Comparison of ENCODE assay signal across 25 cellular contexts in genomic region chr14:31251028-31251958, GRCh38. TPM values are rescaled to one million over a fixed set of nuclear protein-coding genes. Genes with fewer than 3 reads are reported as not detected.
DNase-seq lines count a peak whose midpoint lies in the region; FAIRE-seq and TF ChIP-seq lines count a peak whose summit lies in the region.
"Had no signal": no experiment of that assay in that cellular context is flagged by ENCODE, and none has a peak within 500 bp of the region (broad histone marks: within the 10 kb centered on the region; RNA-seq: fewer than 3 reads in every experiment).

No MANE protein-coding gene starts in this region.

- H3K36me3 ChIP-seq in WERI-Rb-1 (no peaks in the 10 kb centered on the region), keratinocyte (ENCODE audit: control insufficient read depth in 2 of 2, extremely low read depth in 1 of 2, insufficient read depth in 2 of 2, low read length in 2 of 2) (no peaks in the 10 kb centered on the region)
- H3K36me3 ChIP-seq: BE2C, breast epithelium, lower lobe of right lung, tibial artery had no signal

- H3K4me2 ChIP-seq in keratinocyte (ENCODE audit: control insufficient read depth, extremely low read depth, insufficient read depth, low read depth, low read length) = peak overlapping the region; percentile 2

- H3K79me2 ChIP-seq in keratinocyte (ENCODE audit: control insufficient read depth, insufficient read depth, low read length) = no peaks in the 10 kb centered on the region

- DNase-seq in NCI-H82 (lab: John Stamatoyannopoulos, UW) = peak; percentile 37
- DNase-seq in NCI-H82 treated with DMSO at 0.1 percent for 48 hours (lab: John Stamatoyannopoulos, UW; ENCODE audit: unreplicated experiment) = no peak
- DNase-seq in WERI-Rb-1 = peak; percentile 23
- DNase-seq in keratinocyte (ENCODE audit: low read depth, low spot score) = no peak
- no peak for DNase-seq in type B pancreatic cell (ENCODE audit: extremely low spot score, unreplicated experiment)
- no peak for DNase-seq in lower leg skin (ENCODE audit: low spot score in 2 of 2)
- no peak for DNase-seq in middle frontal gyrus (ENCODE audit: extremely low spot score, low spot score)
- no peak for DNase-seq in COR-L47 (lab: John Stamatoyannopoulos, UW)
- DNase-seq: activated CD8-positive, alpha-beta T cell treated with anti-CD3 and anti-CD28 coated beads for 36 hours; activated gamma-delta T cell; activated T-cell treated with anti-CD3 and anti-CD28 coated beads for 4 hours; BE2C; endodermal cell; hippocampal formation; lower lobe of right lung; NCI-H1105 treated with DMSO at 0.1 percent for 48 hours; NCI-H526; stimulated activated CD4-positive, alpha-beta T cell treated with anti-CD3 and anti-CD28 coated beads, Interleukin-4, amount 100 ng/mL, for 1 hour; stimulated activated naive CD4-positive, alpha-beta T cell treated with Interleukin-2 at 50 U/mL for 16 hours; tibial artery had no signal

- dilution Hi-C loops in keratinocyte (cut with MboI; ENCODE audit: extremely low pct_ligation_motif_present, low sequenced_read_pairs) = no loop called here

- no peaks in the 10 kb centered on the region for H3K36me3 Mint-ChIP-seq in type B pancreatic cell

- H3K4me1 Mint-ChIP-seq in type B pancreatic cell (ENCODE audit: unreplicated experiment) = no peaks in the 10 kb centered on the region
- H3K4me1 Mint-ChIP-seq: endodermal cell had no signal

- intact Hi-C loops in lower leg skin (cut with DNase I; ENCODE audit: low total_unique reads) = no loop called here

- WGBS in lower leg skin, 2 donors = 56 to 60% methylated on average over 9 of the region's 10 CpGs

- no peak overlapping the region for H3K4me3 Mint-ChIP-seq in type B pancreatic cell
- H3K4me3 Mint-ChIP-seq: activated CD8-positive, alpha-beta T cell treated with anti-CD3 and anti-CD28 coated beads for 36 hours; endodermal cell; T-helper 2 cell treated with Interferon-gamma antibody and Interleukin-4, amounts not matched to agents 5 μg/mL and 100 μg/mL, for 36 hours had no signal

- H3K9me3 Mint-ChIP-seq in type B pancreatic cell = no peaks in the 10 kb centered on the region
- H3K9me3 Mint-ChIP-seq: activated CD8-positive, alpha-beta T cell treated with anti-CD3 and anti-CD28 coated beads for 36 hours; T-helper 2 cell treated with Interferon-gamma antibody and Interleukin-4, amounts not matched to agents 5 μg/mL and 100 μg/mL, for 36 hours had no signal

- H3K27me3 ChIP-seq in WERI-Rb-1 (ENCODE audit: insufficient read depth, low read depth, severe bottlenecking) (no peaks in the 10 kb centered on the region), keratinocyte (ENCODE audit: control insufficient read depth, extremely low read depth, insufficient read depth, low read length) (no peaks in the 10 kb centered on the region)
- H3K27me3 ChIP-seq: BE2C, breast epithelium, tibial artery had no signal

- no peaks in the 10 kb centered on the region for H3K27me3 Mint-ChIP-seq in type B pancreatic cell
- H3K27me3 Mint-ChIP-seq: activated CD8-positive, alpha-beta T cell treated with anti-CD3 and anti-CD28 coated beads for 36 hours had no signal

- TF ChIP-seq CTCF in WERI-Rb-1 (IDR thresholded peaks at IDR 0.05; ENCODE audit: low read depth, low read length) (no peak), keratinocyte (optimal IDR thresholded peaks at IDR 0.05 in 1 of 3, IDR thresholded peaks at IDR 0.05 in 1 of 3, conservative IDR thresholded peaks at IDR 0.05 in 1 of 3; ENCODE audit: extremely low read depth in 1 of 3, insufficient read depth in 2 of 3, low read length in 3 of 3) (no peak), type B pancreatic cell (conservative IDR thresholded peaks at IDR 0.05) (no peak), lower leg skin (IDR thresholded peaks at IDR 0.05) (no peak)

- no peaks in the 10 kb centered on the region for H3K9me3 ChIP-seq in WERI-Rb-1 (ENCODE audit: severe bottlenecking)
- H3K9me3 ChIP-seq in keratinocyte (ENCODE audit: control insufficient read depth, low read depth, low read length) = no peaks in the 10 kb centered on the region
- H3K9me3 ChIP-seq: BE2C, breast epithelium, lower lobe of right lung, tibial artery had no signal

- H4K20me1 ChIP-seq in keratinocyte (ENCODE audit: control insufficient read depth, extremely low read depth, insufficient read depth, low read length) = no peaks in the 10 kb centered on the region

- H2AFZ ChIP-seq in keratinocyte (ENCODE audit: control insufficient read depth, low read length) = peak overlapping the region; percentile 85

- peaks cover 6% of the 10 kb centered on the region for H3K4me1 ChIP-seq in keratinocyte (ENCODE audit: control insufficient read depth, extremely low read depth, insufficient read depth, low read length)
- H3K4me1 ChIP-seq: BE2C, breast epithelium, lower lobe of right lung, tibial artery had no signal

- H3K27ac ChIP-seq in WERI-Rb-1 (no peak overlapping the region), keratinocyte (ENCODE audit: control insufficient read depth, insufficient read depth, low read length) (no peak overlapping the region)
- H3K27ac ChIP-seq: breast epithelium, coronary artery, lower lobe of right lung, tibial artery had no signal

- no peak for FAIRE-seq in keratinocyte (lab: Jason Lieb, UNC)
- FAIRE-seq: A204.1, GM12892 had no signal

- H3K9me1 ChIP-seq in keratinocyte (ENCODE audit: control insufficient read depth, extremely low read depth, insufficient read depth, low read length) = no peaks in the 10 kb centered on the region

- H3K4me3 ChIP-seq in WERI-Rb-1 (ENCODE audit: low read depth, low read length) (no peak overlapping the region), keratinocyte (ENCODE audit: control insufficient read depth in 2 of 3, extremely low read depth in 1 of 3, insufficient read depth in 2 of 3, low read depth in 1 of 3, low read length in 3 of 3) (no peak overlapping the region), lower leg skin (ENCODE audit: low read depth, poor library complexity, severe bottlenecking) (no peak overlapping the region)
- H3K4me3 ChIP-seq: breast epithelium, coronary artery, lower lobe of right lung, tibial artery had no signal

- TF ChIP-seq POLR2A in lower leg skin (IDR thresholded peaks at IDR 0.05) = no peak

- no peak overlapping the region for H3K9ac ChIP-seq in keratinocyte (ENCODE audit: control insufficient read depth, extremely low read depth, insufficient read depth, low read length)

- peak overlapping the region; percentile 35 for H3K27ac Mint-ChIP-seq in type B pancreatic cell
- H3K27ac Mint-ChIP-seq: activated CD8-positive, alpha-beta T cell treated with anti-CD3 and anti-CD28 coated beads for 36 hours; endodermal cell; T-helper 2 cell treated with Interferon-gamma antibody and Interleukin-4, amounts not matched to agents 5 μg/mL and 100 μg/mL, for 36 hours had no signal

RNA-seq across cellular contexts. Expression of gene HECTD1, which starts 43.7 kb away (rescaled TPM):
- 78.5 to 94.8 TPM (median 85.5 TPM) in 3 replicates for polyA plus RNA-seq in keratinocyte
- 289 TPM for polyA plus RNA-seq in keratinocyte (2011; ENCODE audit: low read depth)
- polyA plus RNA-seq in keratinocyte (2011; cell fraction: cytosol; rRNA removed) = 40.9 and 59.0 TPM in 2 replicates
- polyA plus RNA-seq in keratinocyte (2011; cell fraction: nucleus; rRNA removed) = 164 and 198 TPM in 2 replicates
- 53.0 and 120 TPM in 2 replicates for polyA plus RNA-seq in keratinocyte (2012; ENCODE audit: low replicate concordance)
- 171 to 310 TPM (median 237 TPM) in 3 replicates for polyA minus RNA-seq in keratinocyte
- 94.6 TPM for polyA minus RNA-seq in keratinocyte (2011; cell fraction: cytosol; rRNA and poly(A)+ RNA removed)
- polyA minus RNA-seq in keratinocyte (2011; cell fraction: nucleus; rRNA and poly(A)+ RNA removed) = 194 and 305 TPM in 2 replicates
- total RNA-seq in type B pancreatic cell (ENCODE audit: low replicate concordance) (138 and 143 TPM in 2 replicates), lower leg skin (100 to 1,000 TPM; 188 to 251 (median 201) TPM)

Comparison
In these comparisons a context has a peak if more than half of its experiments do, and no peak if none do; other contexts are left out.
1. DNase-seq: peak in NCI-H82 (single experiment) and WERI-Rb-1 (single experiment); none in NCI-H82 treated with DMSO at 0.1 percent for 48 hours (single experiment), keratinocyte (single experiment), type B pancreatic cell (single experiment), lower leg skin (0 of 2), middle frontal gyrus (single experiment) and COR-L47 (single experiment).